Comparison of ENCODE assay signal across 9 cellular contexts in the genomic region with DNA sequence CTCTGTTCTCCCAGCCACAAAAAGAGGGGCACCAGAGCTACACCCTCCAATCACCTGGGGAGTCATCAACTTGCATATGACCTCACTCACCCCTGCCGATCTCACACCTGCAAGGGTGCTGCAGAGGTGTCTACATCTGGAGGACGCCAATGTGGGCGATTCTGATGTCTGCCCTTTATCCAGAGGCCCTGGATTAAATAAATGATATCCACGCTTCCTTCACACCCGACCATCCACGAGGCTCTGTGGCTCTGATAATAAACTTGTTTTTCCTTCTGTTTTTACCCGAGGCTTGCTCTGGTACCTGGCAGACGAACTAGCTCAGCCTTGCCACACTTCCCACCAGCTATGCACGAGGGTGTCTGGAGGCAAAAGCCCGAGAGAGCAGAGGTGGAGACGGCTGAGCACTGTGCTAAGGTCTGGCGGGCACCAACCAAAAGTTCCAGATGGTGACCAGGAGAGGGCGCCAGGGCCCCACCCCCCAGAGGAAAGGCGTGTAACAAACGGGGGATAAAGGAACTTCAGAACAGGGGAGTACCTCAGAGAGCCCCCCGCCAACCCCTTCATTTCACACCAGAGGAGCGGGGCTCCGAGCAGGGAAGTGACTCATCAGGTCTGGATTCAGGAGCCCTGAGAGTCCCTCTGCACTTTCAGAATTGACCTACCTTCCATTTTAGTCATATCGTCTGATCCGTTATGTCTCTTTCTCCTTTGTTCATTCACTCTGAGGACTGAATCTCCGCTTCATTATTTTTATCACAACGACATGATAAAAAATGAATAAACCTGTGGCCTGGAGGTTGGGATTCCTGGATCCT. TPM values are rescaled to one million over a fixed set of nuclear protein-coding genes. Genes with fewer than 3 reads are reported as not detected.
DNase-seq lines count a peak whose midpoint lies in the region; ATAC-seq, FAIRE-seq and TF ChIP-seq lines count a peak whose summit lies in the region.
"Had no signal": no experiment of that assay in that cellular context is flagged by ENCODE, and none has a peak within 500 bp of the region (broad histone marks: within the 10 kb centered on the region; RNA-seq: fewer than 3 reads in every experiment).

No MANE protein-coding gene starts in this region.

- TF ChIP-seq CTCF in D721Med (IDR thresholded peaks at IDR 0.05; ENCODE audit: insufficient read depth, missing control alignments) (peak; percentile 87), brain (conservative IDR thresholded peaks at IDR 0.05) (peak; percentile 90 to 93)

- no peak overlapping the region for H3K4me3 Mint-ChIP-seq in brain
- H3K4me3 Mint-ChIP-seq: T-helper 1 cell treated with Interleukin-12 subunit alpha and Interleukin-12 subunit beta and Interleukin-4 antibody, amounts not matched to agents 30 μg/mL and 1 μg/mL, for 36 hours had no signal

- peaks cover 16% of the 10 kb centered on the region for H3K4me1 Mint-ChIP-seq in brain

- H3K36me3 Mint-ChIP-seq in brain: peaks cover 21% of the 10 kb centered on the region

- peak; percentile 54 for DNase-seq in D721Med (ENCODE audit: insufficient read length, low spot score)
- DNase-seq in Kasumi-1 (lab: John Stamatoyannopoulos, UW): peak; percentile 50 to 64
- peak; percentile 11 for DNase-seq in T-helper 9 cell
- peak; percentile 10 for DNase-seq in kidney glomerular epithelial cell (lab: John Stamatoyannopoulos, UW)
- peak; percentile 3 for DNase-seq in stimulated activated CD8-positive, alpha-beta memory T cell treated with anti-CD3 and anti-CD28 coated beads, Interleukin-12 subunit alpha, Interleukin-12 subunit beta, amount 100 ng/mL, for 1 hour (ENCODE audit: low read depth)
- DNase-seq in NCI-H510A treated with DMSO at 0.1 percent for 48 hours (lab: John Stamatoyannopoulos, UW): no peak

- H3K9me3 Mint-ChIP-seq in brain: no peaks in the 10 kb centered on the region
- H3K9me3 Mint-ChIP-seq: T-helper 1 cell treated with Interleukin-12 subunit alpha and Interleukin-12 subunit beta and Interleukin-4 antibody, amounts not matched to agents 30 μg/mL and 1 μg/mL, for 36 hours had no signal

- H3K27ac Mint-ChIP-seq in brain: peak overlapping the region in 2 of 5 experiments; percentile 67 to 81
- H3K27ac Mint-ChIP-seq: T-helper 1 cell treated with Interleukin-12 subunit alpha and Interleukin-12 subunit beta and Interleukin-4 antibody, amounts not matched to agents 30 μg/mL and 1 μg/mL, for 36 hours had no signal

- peaks cover 3% of the 10 kb centered on the region for H3K27me3 Mint-ChIP-seq in brain

- FAIRE-seq in D721Med (lab: Jason Lieb, UNC): no peak

- ATAC-seq in GM21515 (IDR thresholded peaks at IDR 0.05; ENCODE audit: unreplicated experiment): peak; percentile 80

RNA-seq across cellular contexts. Expression of gene SCN3B, which starts 13.5 kb away (rescaled TPM):
- 17.7 TPM for polyA plus RNA-seq in brain (ENCODE audit: insufficient read depth, low read depth, low replicate concordance)
